In genomic region chr7:102829075-102829474, GRCh38 we compare ENCODE assay signal across 15 cellular contexts.
DNase-seq lines count a peak whose midpoint lies in the region; ATAC-seq and TF ChIP-seq lines count a peak whose summit lies in the region.
"Had no signal": no experiment of that assay in that cellular context is flagged by ENCODE, and none has a peak within 500 bp of the region (broad histone marks: within the 10 kb centered on the region; RNA-seq: fewer than 3 reads in every experiment).

No MANE protein-coding gene starts in this region.

- intact Hi-C loops in stomach (cut with DNase I; ENCODE audit: low total_unique reads), result no loop called here
- intact Hi-C loops in tibial artery (cut with DNase I; ENCODE audit: low total_unique reads), result no loop called here

- H3K36me3 Mint-ChIP-seq in GM23338 (ENCODE audit: low read depth) (peaks cover 8% of the 10 kb centered on the region; the same call in 2 of the 3 replicates), glutamatergic neuron (ENCODE audit: unreplicated experiment) (no peaks in the 10 kb centered on the region), nephron (ENCODE audit: low read depth) (peaks cover 46% of the 10 kb centered on the region)

- no peak for TF ChIP-seq POLR2A in stomach (IDR thresholded peaks at IDR 0.05)

- no peak overlapping the region for H2AFZ ChIP-seq in GM23338
- no peak overlapping the region for H2AFZ ChIP-seq in smooth muscle cell (ENCODE audit: low read depth)
- H2AFZ ChIP-seq: GM23248 had no signal

- H3K27me3 ChIP-seq in GM23338 (ENCODE audit: insufficient read depth) (no peaks in the 10 kb centered on the region), smooth muscle cell (ENCODE audit: low read depth) (no peaks in the 10 kb centered on the region), stomach (no peaks in the 10 kb centered on the region), tibial artery (no peaks in the 10 kb centered on the region)

- no peaks in the 10 kb centered on the region for H3K9me2 ChIP-seq in GM23338 (ENCODE audit: insufficient read depth)

- ATAC-seq in GM23338, result no peak
- no peak for ATAC-seq in HG03354 (IDR thresholded peaks at IDR 0.05; ENCODE audit: poor library complexity, severe bottlenecking, unreplicated experiment)
- ATAC-seq: CD8-positive, alpha-beta T cell; GM12878 had no signal

- H3K36me3 ChIP-seq in GM23338 (ENCODE audit: insufficient read depth), result no peaks in the 10 kb centered on the region
- H3K36me3 ChIP-seq in smooth muscle cell (ENCODE audit: low read depth), result no peaks in the 10 kb centered on the region
- H3K36me3 ChIP-seq in stomach, result peaks cover 0 to 26% (median 19%) of the 10 kb centered on the region in 4 donors
- peaks cover 7 to 22% (median 10%) of the 10 kb centered on the region in 3 donors for H3K36me3 ChIP-seq in tibial artery

- H3K9ac ChIP-seq in smooth muscle cell (ENCODE audit: low read depth), result no peak overlapping the region
- H3K9ac ChIP-seq: GM23248 had no signal

- H3K4me3 ChIP-seq in GM23338 (no peak overlapping the region), smooth muscle cell (no peak overlapping the region), stomach (no peak overlapping the region), tibial artery (no peak overlapping the region)
- H3K4me3 ChIP-seq: GM12878, GM23248 had no signal

- TF ChIP-seq CTCF in GM23338 (conservative IDR thresholded peaks at IDR 0.05; ENCODE audit: low read depth in 2 of 2) (no peak), glutamatergic neuron (IDR thresholded peaks at IDR 0.05; ENCODE audit: partially characterized antibody, unreplicated experiment) (no peak), nephron (IDR thresholded peaks at IDR 0.05; ENCODE audit: unreplicated experiment in 3 of 3) (no peak), smooth muscle cell (IDR thresholded peaks at IDR 0.05; ENCODE audit: borderline replicate concordance, insufficient read depth, poor library complexity, severe bottlenecking) (no peak), stomach (IDR thresholded peaks at IDR 0.05) (no peak), tibial artery (IDR thresholded peaks at IDR 0.05) (no peak)

- no peaks in the 10 kb centered on the region for H3F3A ChIP-seq in GM23338 (replicated peaks; ENCODE audit: low read depth)
- peaks cover 12% of the 10 kb centered on the region for H3F3A ChIP-seq in smooth muscle cell (ENCODE audit: low read depth)

- H3K9me3 Mint-ChIP-seq in GM23338 (no peaks in the 10 kb centered on the region), glutamatergic neuron (ENCODE audit: unreplicated experiment) (peaks cover 5% of the 10 kb centered on the region), nephron (no peaks in the 10 kb centered on the region)
- H3K9me3 Mint-ChIP-seq: CD8-positive, alpha-beta T cell had no signal

- H3K4me1 ChIP-seq in GM23338 (ENCODE audit: insufficient read depth), result no peaks in the 10 kb centered on the region
- no peaks in the 10 kb centered on the region for H3K4me1 ChIP-seq in smooth muscle cell (ENCODE audit: low read depth)
- peaks cover 0 to 5% (median 0%) of the 10 kb centered on the region in 4 donors for H3K4me1 ChIP-seq in stomach
- H3K4me1 ChIP-seq in tibial artery, result no peaks in the 10 kb centered on the region

- H3K27ac ChIP-seq in GM23338 (ENCODE audit: low read depth) (no peak overlapping the region), smooth muscle cell (ENCODE audit: low read depth) (peak overlapping the region; percentile 50), stomach (no peak overlapping the region), tibial artery (no peak overlapping the region)
- H3K27ac ChIP-seq: GM23248 had no signal

- H3K27ac Mint-ChIP-seq in GM23338, result peak overlapping the region; percentile 53; the same call in 1 of the 2 replicates
- H3K27ac Mint-ChIP-seq in glutamatergic neuron (ENCODE audit: unreplicated experiment), result peak overlapping the region; percentile 49
- peak overlapping the region in 2 of 3 experiments; percentile 23 to 50 for H3K27ac Mint-ChIP-seq in nephron
- H3K27ac Mint-ChIP-seq: CD14-positive monocyte; CD8-positive, alpha-beta T cell; IgD-negative memory B cell had no signal

- TF ChIP-seq EP300 in stomach (IDR thresholded peaks at IDR 0.05), result no peak

- H3K4me3 Mint-ChIP-seq in GM23338, result no peak overlapping the region
- H3K4me3 Mint-ChIP-seq in glutamatergic neuron (ENCODE audit: unreplicated experiment), result no peak overlapping the region
- H3K4me3 Mint-ChIP-seq in nephron, result no peak overlapping the region
- H3K4me3 Mint-ChIP-seq: CD14-positive monocyte; CD8-positive, alpha-beta T cell; IgD-negative memory B cell had no signal

- H3K79me2 ChIP-seq in GM23338 (replicated peaks; ENCODE audit: insufficient read depth) (no peaks in the 10 kb centered on the region), smooth muscle cell (ENCODE audit: low read depth) (no peaks in the 10 kb centered on the region)

- H3K4me1 Mint-ChIP-seq in GM23338 (peaks cover 9% of the 10 kb centered on the region; the same call in 2 of the 3 replicates), glutamatergic neuron (ENCODE audit: low read depth, unreplicated experiment) (peaks cover 23% of the 10 kb centered on the region), nephron (peaks cover 28% of the 10 kb centered on the region)
- H3K4me1 Mint-ChIP-seq: CD14-positive monocyte, IgD-negative memory B cell had no signal

- H3K4me2 ChIP-seq in GM23338 (no peak overlapping the region), smooth muscle cell (no peak overlapping the region)

- H3K27me3 Mint-ChIP-seq in GM23338 (ENCODE audit: insufficient read depth, low read depth, poor library complexity) (no peaks in the 10 kb centered on the region), glutamatergic neuron (ENCODE audit: unreplicated experiment) (no peaks in the 10 kb centered on the region), nephron (ENCODE audit: low read depth) (no peaks in the 10 kb centered on the region)
- H3K27me3 Mint-ChIP-seq: IgD-negative memory B cell had no signal

- DNase-seq in GM23338 (ENCODE audit: low spot score) (no peak), glutamatergic neuron (no peak), smooth muscle cell (lab: John Stamatoyannopoulos, UW; ENCODE audit: unreplicated experiment) (no peak), stomach (no peak), tibial artery (no peak)
- DNase-seq in stimulated activated CD8-positive, alpha-beta memory T cell treated with anti-CD3 and anti-CD28 coated beads, Interleukin-4, amount 100 ng/mL, for 48 hours, result no peak
- DNase-seq: Caco-2; CD8-positive, alpha-beta T cell; GM23248; H7 had no signal

- WGBS in smooth muscle cell (ENCODE audit: low lambda C conversion rate), result 63% methylated on average over 3 of the region's 3 CpGs
- WGBS in stomach, 5 donors, result 77 to 95% (median 91%) methylated on average over 3 of the region's 3 CpGs

- H4K20me1 ChIP-seq in GM23338 (replicated peaks; ENCODE audit: insufficient read depth), result no peaks in the 10 kb centered on the region
- no peaks in the 10 kb centered on the region for H4K20me1 ChIP-seq in smooth muscle cell (ENCODE audit: low read depth)

- H3K9me3 ChIP-seq in smooth muscle cell (replicated peaks; ENCODE audit: low read depth) (no peaks in the 10 kb centered on the region), stomach (no peaks in the 10 kb centered on the region), tibial artery (no peaks in the 10 kb centered on the region)
- H3K9me3 ChIP-seq: Caco-2 had no signal

TF ChIP-seq in GM23338, 12 proteins besides CTCF, POLR2A, EP300 and RAD21 (continues in another document):
- TF ChIP-seq ZNF331 (CRISPR knock-in tag; IDR thresholded peaks at IDR 0.05; ENCODE audit: low read depth), result no peak
- TF ChIP-seq ETS1 (IDR thresholded peaks at IDR 0.05), result no peak
- TF ChIP-seq REST (IDR thresholded peaks at IDR 0.05; ENCODE audit: unreplicated experiment), result no peak
- no peak for TF ChIP-seq EZH2phosphoT487 (IDR thresholded peaks at IDR 0.05; ENCODE audit: unreplicated experiment)
- TF ChIP-seq NANOG (IDR thresholded peaks at IDR 0.05; ENCODE audit: borderline replicate concordance), result no peak
- no peak for TF ChIP-seq JUNB (IDR thresholded peaks at IDR 0.05; ENCODE audit: unreplicated experiment)
- no peak for TF ChIP-seq CREB1 (CRISPR knock-in tag; IDR thresholded peaks at IDR 0.05; ENCODE audit: low read depth)
- no peak for TF ChIP-seq POLR2AphosphoS5 (IDR thresholded peaks at IDR 0.05; ENCODE audit: low read depth)
- no peak for TF ChIP-seq EZH2 (IDR thresholded peaks at IDR 0.05; ENCODE audit: low read depth, unreplicated experiment)
- no peak for TF ChIP-seq STAT1 (IDR thresholded peaks at IDR 0.05; ENCODE audit: unreplicated experiment)
